25 cellular contexts compared by ENCODE assay signal in the genomic region with DNA sequence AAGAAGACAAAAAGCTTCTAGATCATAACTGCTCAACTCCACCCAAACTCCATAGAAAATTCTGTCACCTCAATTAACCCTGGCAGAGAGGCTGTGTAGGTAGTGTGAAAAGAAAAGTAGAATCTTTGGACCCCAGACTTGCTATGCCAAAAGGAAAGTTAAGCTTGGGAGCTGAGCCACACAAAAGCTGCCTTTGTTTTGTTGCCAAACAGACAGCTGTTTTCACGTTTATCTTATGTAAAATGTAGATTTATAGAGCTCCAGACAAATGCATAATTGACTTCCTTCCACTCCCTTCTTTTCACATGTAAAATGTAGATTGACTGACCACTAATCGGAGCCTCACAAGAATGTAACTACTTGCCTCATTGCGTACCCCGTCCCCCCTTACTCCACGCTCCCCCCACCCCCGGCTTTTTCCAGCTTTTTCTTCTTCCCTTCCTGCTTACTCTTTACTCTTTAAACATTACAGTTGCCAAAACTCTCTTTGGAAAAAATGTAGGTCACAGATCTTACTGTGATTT.
A peak's percentile ranks its signal among the peaks of the same experiment; 100 is the strongest.
DNase-seq lines count a peak whose midpoint lies in the region; ATAC-seq, FAIRE-seq and TF ChIP-seq lines count a peak whose summit lies in the region.
"Had no signal": no experiment of that assay in that cellular context is flagged by ENCODE, and none has a peak within 500 bp of the region (broad histone marks: within the 10 kb centered on the region; RNA-seq: fewer than 3 reads in every experiment).

No MANE protein-coding gene starts in this region.

- H3K9ac ChIP-seq in HepG2 (ENCODE audit: insufficient read depth, low read depth, low read length) = no peak overlapping the region
- H3K9ac ChIP-seq in MM.1S (ENCODE audit: low read length) = no peak overlapping the region

- TF ChIP-seq CTCF in HepG2 (CRISPR knock-in tag; IDR thresholded peaks at IDR 0.05) (no peak), right lobe of liver (IDR thresholded peaks at IDR 0.05) (no peak), MM.1S (IDR thresholded peaks at IDR 0.05; ENCODE audit: low read length) (no peak), foreskin fibroblast (IDR thresholded peaks at IDR 0.05; ENCODE audit: low read depth, low read length) (no peak)

- H3K36me3 ChIP-seq in HepG2 (replicated peaks in 1 of 2; ENCODE audit: control insufficient read depth in 1 of 2, insufficient read depth in 2 of 2, low read length in 2 of 2) (no peaks in the 10 kb centered on the region), right lobe of liver (no peaks in the 10 kb centered on the region), SJCRH30 (no peaks in the 10 kb centered on the region), MM.1S (replicated peaks; ENCODE audit: insufficient read depth, low read length) (no peaks in the 10 kb centered on the region)
- H3K36me3 ChIP-seq: BE2C had no signal

- H3K9me2 ChIP-seq in MM.1S (replicated peaks; ENCODE audit: insufficient read depth, low read length) = no peaks in the 10 kb centered on the region

- ATAC-seq in HepG2 (no peak), right lobe of liver (no peak)
- ATAC-seq: PC-3 had no signal

- intact Hi-C loops in HepG2 (cut with micrococcal nuclease; ENCODE audit: unreplicated experiment) (no loop called here), right lobe of liver (cut with DNase I) (no loop called here)

- CTCF ChIA-PET in HepG2 (lab: Yijun Ruan, JAX; ENCODE audit: low intra/inter-chr PET ratio, low total read pairs) = no interaction called here

- H3K4me2 ChIP-seq in HepG2 (ENCODE audit: low read depth, low read length) (0 out of 2 replicates have a peak overlapping the region, but pooled peaks have one; percentile 7), MM.1S (ENCODE audit: low read depth, low read length) (no peak overlapping the region)

- in situ Hi-C loops in HepG2 (cut with HindIII; ENCODE audit: extremely low pct_ligation_motif_present, low pct_unique_long_range_greater_than_20kb) = no loop called here

- WGBS in HepG2 (ENCODE audit: low lambda C conversion rate) = 10% methylated on average over 6 of the region's 6 CpGs
- 54% methylated on average over 6 of the region's 6 CpGs for WGBS in right lobe of liver (ENCODE audit: insufficient coverage, low coverage, low lambda C conversion rate, missing lambda C conversion rate)

- H3K27ac ChIP-seq in HepG2 (ENCODE audit: extremely low read length, insufficient read depth, low read length) (no peak overlapping the region), right lobe of liver (no peak overlapping the region), SJCRH30 (peak overlapping the region; percentile 36; the same call in 1 of the 2 replicates), MM.1S (ENCODE audit: low read length) (no peak overlapping the region)
- H3K27ac ChIP-seq: RWPE1 had no signal

- H3K79me2 ChIP-seq in HepG2 (ENCODE audit: insufficient read depth, low read length) = no peaks in the 10 kb centered on the region
- H3K79me2 ChIP-seq in MM.1S (ENCODE audit: low read length) = no peaks in the 10 kb centered on the region

- BruUV-seq in HepG2 (replicated peaks; lab: Mats Ljungman, UMichigan) = no TSS peak

- no peaks in the 10 kb centered on the region for H3F3A ChIP-seq in MM.1S (ENCODE audit: insufficient read depth, low read length)

- TF ChIP-seq RAD21 in HepG2 (CRISPR knock-in tag; IDR thresholded peaks at IDR 0.05) = no peak

- no peaks in the 10 kb centered on the region for H4K20me1 ChIP-seq in HepG2 (ENCODE audit: insufficient read depth, low read length)
- H4K20me1 ChIP-seq in MM.1S (ENCODE audit: insufficient read depth, low read length) = no peaks in the 10 kb centered on the region

- no peak for TF ChIP-seq EP300 in HepG2 (IDR thresholded peaks at IDR 0.05; ENCODE audit: low read depth in 2 of 2, low read length in 2 of 2)
- no peak for TF ChIP-seq EP300 in HepG2 (CRISPR knock-in tag; IDR thresholded peaks at IDR 0.05; ENCODE audit: borderline replicate concordance)

- no peaks in the 10 kb centered on the region for H3K4me1 ChIP-seq in HepG2 (ENCODE audit: insufficient read depth, low read length)
- H3K4me1 ChIP-seq in right lobe of liver = no peaks in the 10 kb centered on the region
- peaks cover 6% of the 10 kb centered on the region; the same call in 1 of the 2 replicates for H3K4me1 ChIP-seq in SJCRH30
- H3K4me1 ChIP-seq in MM.1S (ENCODE audit: low read length) = no peaks in the 10 kb centered on the region
- H3K4me1 ChIP-seq: BE2C, Caco-2 had no signal

- DNase-seq in HepG2 (ENCODE audit: low spot score) = peak; percentile 0
- no peak for DNase-seq in right lobe of liver
- peak; percentile 34 to 68 for DNase-seq in SJCRH30
- peak; percentile 12 for DNase-seq in left kidney (ENCODE audit: low read depth, low spot score)
- DNase-seq in MM.1S = no peak
- no peak for DNase-seq in NCI-H2107 treated with DMSO at 0.1 percent for 48 hours (lab: John Stamatoyannopoulos, UW; ENCODE audit: unreplicated experiment)
- DNase-seq in foreskin fibroblast = no peak
- no peak for DNase-seq in activated CD4-positive, CD25-positive, alpha-beta regulatory T cell treated with anti-CD3 and anti-CD28 coated beads, Interleukin-2, amount 50 U/mL, for 72 hours
- DNase-seq: BE2C; Caco-2; CD4-positive, CD25-positive, alpha-beta regulatory T cell; DMS153; GOT3; Karpas-422; NCI-H1092; NCI-H1436 treated with DMSO at 0.1 percent for 48 hours; NCI-H2029; NCI-H2171; NCI-H510A; NCI-H82; PC-3; SIG-M5 had no signal

- H2AFZ ChIP-seq in HepG2 (ENCODE audit: low read length) = no peak overlapping the region
- no peak overlapping the region for H2AFZ ChIP-seq in MM.1S (ENCODE audit: low read length)

- no peaks in the 10 kb centered on the region for H3K27me3 ChIP-seq in HepG2 (ENCODE audit: control insufficient read depth in 1 of 2, insufficient read depth in 2 of 2, low read length in 2 of 2)
- no peaks in the 10 kb centered on the region for H3K27me3 ChIP-seq in right lobe of liver
- H3K27me3 ChIP-seq in SJCRH30 = no peaks in the 10 kb centered on the region
- H3K27me3 ChIP-seq in MM.1S (replicated peaks; ENCODE audit: insufficient read depth, low read length) = no peaks in the 10 kb centered on the region
- H3K27me3 ChIP-seq: BE2C had no signal

- H3K9me3 ChIP-seq in HepG2 (ENCODE audit: low read length) (peaks cover 31% of the 10 kb centered on the region), right lobe of liver (no peaks in the 10 kb centered on the region), SJCRH30 (replicated peaks) (no peaks in the 10 kb centered on the region), MM.1S (replicated peaks; ENCODE audit: insufficient read depth, low read length) (no peaks in the 10 kb centered on the region)
- H3K9me3 ChIP-seq: BE2C, Caco-2 had no signal

- no peak for FAIRE-seq in HepG2 (lab: Jason Lieb, UNC)
- FAIRE-seq: GM12891, GM19239 had no signal

- TF ChIP-seq POLR2A in HepG2 (IDR thresholded peaks at IDR 0.05; ENCODE audit: insufficient read depth in 1 of 2, low read depth in 2 of 2, low read length in 2 of 2) (no peak), right lobe of liver (IDR thresholded peaks at IDR 0.05) (no peak)

- no peak overlapping the region for H3K4me3 ChIP-seq in HepG2 (replicated peaks in 1 of 3; ENCODE audit: insufficient read depth in 1 of 3, low read depth in 2 of 3, low read length in 3 of 3)
- no peak overlapping the region for H3K4me3 ChIP-seq in right lobe of liver
- H3K4me3 ChIP-seq in SJCRH30 = no peak overlapping the region
- H3K4me3 ChIP-seq in MM.1S (ENCODE audit: low read length) = no peak overlapping the region
- H3K4me3 ChIP-seq in foreskin fibroblast (ENCODE audit: low read depth in 1 of 2, low read length in 2 of 2) = no peak overlapping the region

- POLR2A ChIA-PET in HepG2 (lab: Yijun Ruan, JAX) = no interaction called here

TF ChIP-seq in HepG2, 621 proteins besides CTCF, POLR2A, EP300 and RAD21:
- TF ChIP-seq RAD51 (IDR thresholded peaks at IDR 0.05; ENCODE audit: borderline replicate concordance) (no peak), ZNF232 (CRISPR knock-in tag; IDR thresholded peaks at IDR 0.05; ENCODE audit: borderline replicate concordance) (peak; percentile 75; the same call in 1 of the 2 replicates), ZNF343 (CRISPR knock-in tag; IDR thresholded peaks at IDR 0.05) (no peak), SCMH1 (CRISPR knock-in tag; IDR thresholded peaks at IDR 0.05; ENCODE audit: borderline replicate concordance) (no peak), ZNF432 (CRISPR knock-in tag; IDR thresholded peaks at IDR 0.05; ENCODE audit: borderline replicate concordance) (no peak)

Comparison
In these comparisons a context has a peak if more than half of its experiments do, and no peak if none do; other contexts are left out.
1. DNase-seq: peak in HepG2 (single experiment), SJCRH30 (2 of 2) and left kidney (single experiment); none in right lobe of liver (0 of 3), MM.1S (single experiment), NCI-H2107 treated with DMSO at 0.1 percent for 48 hours (single experiment), foreskin fibroblast (0 of 2) and activated CD4-positive, CD25-positive, alpha-beta regulatory T cell treated with anti-CD3 and anti-CD28 coated beads, Interleukin-2, amount 50 U/mL, for 72 hours (single experiment).